ENCODE assay signal across 13 cellular contexts in genomic region chr1:201511396-201511795, GRCh38. TPM values are rescaled to one million over a fixed set of nuclear protein-coding genes. Genes with fewer than 3 reads are reported as not detected.
DNase-seq lines count a peak whose midpoint lies in the region; ATAC-seq and TF ChIP-seq lines count a peak whose summit lies in the region.
"Had no signal": no experiment of that assay in that cellular context is flagged by ENCODE, and none has a peak within 500 bp of the region (broad histone marks: within the 10 kb centered on the region; RNA-seq: fewer than 3 reads in every experiment).

No MANE protein-coding gene starts in this region.

- no peak for TF ChIP-seq CTCF in body of pancreas (IDR thresholded peaks at IDR 0.05)
- TF ChIP-seq CTCF in spleen (IDR thresholded peaks at IDR 0.05 in 8 of 11, conservative IDR thresholded peaks at IDR 0.05 in 3 of 11) = no peak
- TF ChIP-seq CTCF in Caco-2 (IDR thresholded peaks at IDR 0.05; ENCODE audit: insufficient read depth in 1 of 2, low read depth in 1 of 2, low read length in 1 of 2, severe bottlenecking in 1 of 2, unreplicated experiment in 1 of 2) = no peak

- peak overlapping the region in 1 of 2 experiments; percentile 75 for H2BK12ac ChIP-seq in mesenchymal stem cell (ENCODE audit: low read length in 2 of 2)

- no peak for TF ChIP-seq POLR2A in body of pancreas (IDR thresholded peaks at IDR 0.05)
- no peak for TF ChIP-seq POLR2A in spleen (IDR thresholded peaks at IDR 0.05)

- peak overlapping the region; percentile 9 for H2BK15ac ChIP-seq in mesenchymal stem cell (ENCODE audit: low read depth, poor library complexity, severe bottlenecking)

- no peaks in the 10 kb centered on the region for H3K9me3 Mint-ChIP-seq in Caco-2 (ENCODE audit: unreplicated experiment)
- H3K9me3 Mint-ChIP-seq: CD8-positive, alpha-beta memory T cell had no signal

- H3K18ac ChIP-seq in mesenchymal stem cell (ENCODE audit: low read depth in 1 of 2, low read length in 2 of 2) = no peak overlapping the region

- peak overlapping the region; percentile 49 to 77 for H3K4ac ChIP-seq in mesenchymal stem cell (ENCODE audit: low read depth in 1 of 2, low read length in 2 of 2)

- no peak overlapping the region for H3K14ac ChIP-seq in mesenchymal stem cell (ENCODE audit: low read length in 2 of 2)

- H3K36me3 Mint-ChIP-seq in Caco-2 (ENCODE audit: insufficient read depth, unreplicated experiment) = no peaks in the 10 kb centered on the region

- ATAC-seq in body of pancreas (no peak), GM19467 (IDR thresholded peaks at IDR 0.05; ENCODE audit: unreplicated experiment) (no peak)
- ATAC-seq: esophagus mucosa had no signal

- H3K4me2 ChIP-seq in mesenchymal stem cell (ENCODE audit: low read length, poor library complexity, severe bottlenecking) = no peak overlapping the region

- peak overlapping the region; percentile 18 for H3K9ac ChIP-seq in HUES6 (ENCODE audit: low read length)
- peak overlapping the region; percentile 66 for H3K9ac ChIP-seq in mesenchymal stem cell (ENCODE audit: low read length)

- POLR2A ChIA-PET in Caco-2 (lab: Charles Lee) = no interaction called here

- H3K36me3 ChIP-seq in HUES6 (ENCODE audit: control insufficient read depth, insufficient read depth, low read length) (no peaks in the 10 kb centered on the region), body of pancreas (replicated peaks in 1 of 2; ENCODE audit: insufficient read depth in 1 of 2, low read depth in 2 of 2) (no peaks in the 10 kb centered on the region), mesenchymal stem cell (ENCODE audit: control insufficient read depth in 1 of 2, insufficient read depth in 2 of 2, low read depth in 1 of 2, low read length in 2 of 2) (no peaks in the 10 kb centered on the region), spleen (peaks cover 0 to 4% (median 0%) of the 10 kb centered on the region in 6 donors), Caco-2 (ENCODE audit: control insufficient read depth, insufficient read depth, low read length) (no peaks in the 10 kb centered on the region)

- peak overlapping the region; percentile 61 for H2AK5ac ChIP-seq in mesenchymal stem cell (ENCODE audit: low read length, severe bottlenecking)

- WGBS in body of pancreas, 2 donors = 78 to 84% methylated on average over 6 of the region's 6 CpGs
- 65% methylated on average over 5 of the region's 6 CpGs for WGBS in mesenchymal stem cell
- 67 to 79% (median 77%) methylated on average over 6 of the region's 6 CpGs for WGBS in spleen, 5 donors

- no peak overlapping the region for H2BK5ac ChIP-seq in mesenchymal stem cell (ENCODE audit: low read depth, low read length, poor library complexity, severe bottlenecking)

- no peak overlapping the region for H2AFZ ChIP-seq in mesenchymal stem cell (ENCODE audit: low read depth, low read length)

- H4K8ac ChIP-seq in mesenchymal stem cell (ENCODE audit: low read length) = no peak overlapping the region

- intact Hi-C loops in body of pancreas (cut with DNase I) = no loop called here
- intact Hi-C loops in spleen (cut with DNase I; ENCODE audit: low total_unique reads) = loop anchor here (10.0 kb wide), 1 partner anchor 67 kb away; no protein-coding TSS in a partner anchor
- intact Hi-C loops in Caco-2 (cut with micrococcal nuclease; ENCODE audit: unreplicated experiment) = no loop called here

- peaks cover 22% of the 10 kb centered on the region for H3K4me1 ChIP-seq in HUES6 (ENCODE audit: control insufficient read depth, insufficient read depth, low read length)
- H3K4me1 ChIP-seq in body of pancreas = peaks cover 61% of the 10 kb centered on the region
- H3K4me1 ChIP-seq in mesenchymal stem cell (ENCODE audit: control insufficient read depth, insufficient read depth, low read depth, low read length) = peaks cover 14% of the 10 kb centered on the region
- peaks cover 16 to 53% (median 38%) of the 10 kb centered on the region in 6 donors for H3K4me1 ChIP-seq in spleen
- peaks cover 51% of the 10 kb centered on the region for H3K4me1 ChIP-seq in Caco-2

- peaks cover 38% of the 10 kb centered on the region for H3K4me1 Mint-ChIP-seq in Caco-2 (ENCODE audit: low read depth, unreplicated experiment)

- no peak overlapping the region for H3K4me3 Mint-ChIP-seq in Caco-2 (ENCODE audit: unreplicated experiment)

- H3K9me3 ChIP-seq in HUES6 (ENCODE audit: control insufficient read depth, insufficient read depth, low read depth, low read length) = no peaks in the 10 kb centered on the region
- no peaks in the 10 kb centered on the region for H3K9me3 ChIP-seq in body of pancreas
- H3K9me3 ChIP-seq in mesenchymal stem cell (ENCODE audit: control insufficient read depth, low read length) = no peaks in the 10 kb centered on the region
- no peaks in the 10 kb centered on the region for H3K9me3 ChIP-seq in spleen
- no peaks in the 10 kb centered on the region for H3K9me3 ChIP-seq in Caco-2

- peak overlapping the region; percentile 39 for H2BK120ac ChIP-seq in mesenchymal stem cell (ENCODE audit: low read depth, low read length)

- H4K91ac ChIP-seq in mesenchymal stem cell (ENCODE audit: low read length) = no peak overlapping the region

- H3K27me3 ChIP-seq in HUES6 (ENCODE audit: control insufficient read depth, insufficient read depth, low read length) (peaks cover 15% of the 10 kb centered on the region), body of pancreas (no peaks in the 10 kb centered on the region), mesenchymal stem cell (ENCODE audit: control insufficient read depth in 1 of 2, insufficient read depth in 1 of 2, low read length in 2 of 2) (no peaks in the 10 kb centered on the region), spleen (replicated peaks in 1 of 7) (no peaks in the 10 kb centered on the region), Caco-2 (replicated peaks; ENCODE audit: control insufficient read depth, insufficient read depth, low read length) (no peaks in the 10 kb centered on the region)

- CTCF ChIA-PET in Caco-2 (lab: Charles Lee) = interaction anchor here (0.6 to 5.7 kb wide), 7 partner anchors 8 to 93 kb away, joined by 3 to 198 read pairs (median 14); no protein-coding TSS in a partner anchor

- H3K27ac ChIP-seq in HUES6 (ENCODE audit: low read depth, low read length) = no peak overlapping the region
- H3K27ac ChIP-seq in body of pancreas = peak overlapping the region in 3 of 4 donors; percentile 53 to 77 (median 71)
- no peak overlapping the region for H3K27ac ChIP-seq in mesenchymal stem cell (ENCODE audit: low read length, poor library complexity, severe bottlenecking)
- H3K27ac ChIP-seq in spleen = peak overlapping the region in 7 of 8 donors; percentile 61 to 78 (median 68)

- no TSS peak for BruUV-seq in Caco-2 (replicated peaks; lab: Mats Ljungman, UMichigan)

- H3K79me1 ChIP-seq in mesenchymal stem cell (replicated peaks; ENCODE audit: low read length, poor library complexity, severe bottlenecking) = no peaks in the 10 kb centered on the region

- no peak overlapping the region for H3K23ac ChIP-seq in mesenchymal stem cell (ENCODE audit: low read length in 2 of 2)

- no peaks in the 10 kb centered on the region for H3K27me3 Mint-ChIP-seq in Caco-2 (ENCODE audit: insufficient read depth, unreplicated experiment)

- no peak overlapping the region for H3K27ac Mint-ChIP-seq in Caco-2 (ENCODE audit: unreplicated experiment)

- DNase-seq in body of pancreas = no peak
- no peak for DNase-seq in mesenchymal stem cell
- DNase-seq in spleen = no peak
- DNase-seq in Caco-2 = no peak
- DNase-seq in DMS153 (lab: John Stamatoyannopoulos, UW) = no peak
- no peak for DNase-seq in AG08396 (ENCODE audit: low spot score)
- DNase-seq: activated CD4-positive, CD25-positive, alpha-beta regulatory T cell treated with anti-CD3 and anti-CD28 coated beads, Interleukin-2, amount 50 U/mL, for 72 hours; activated T-cell treated with anti-CD3 and anti-CD28 coated beads, Interleukin-2, amount 50 U/mL, for 48 hours; CD8-positive, alpha-beta memory T cell; NCI-H524 had no signal

- H3K4me3 ChIP-seq in HUES6 (ENCODE audit: low read depth, low read length) (no peak overlapping the region), body of pancreas (no peak overlapping the region), mesenchymal stem cell (ENCODE audit: insufficient read depth in 1 of 2, low read depth in 1 of 2, low read length in 2 of 2) (no peak overlapping the region), spleen (no peak overlapping the region), Caco-2 (ENCODE audit: low read depth, low read length) (no peak overlapping the region)

RNA-seq across cellular contexts. Expression of gene CSRP1, which starts 4.5 kb away (rescaled TPM):
- total RNA-seq in body of pancreas (100 to 1,000 TPM; 127 to 245 TPM), spleen (100 to 1,000 TPM; 115 to 360 (median 188) TPM), Caco-2 (2022) (60.0 and 60.8 TPM in 2 replicates)
- polyA plus RNA-seq in mesenchymal stem cell (2013, experiment 1 of 2) = 86.6 TPM
- 85.7 TPM for polyA plus RNA-seq in mesenchymal stem cell (2013, experiment 2 of 2)
- 100 to 1,000 TPM in 2 of 3 donors, 10 to 100 TPM in 1; 67.1 to 180 (median 108) TPM for polyA plus RNA-seq in spleen

RNA-seq across cellular contexts. Expression of gene NAV1, which starts 27.5 kb away (rescaled TPM):
- 10 to 100 TPM; 11.5 to 13.7 TPM for total RNA-seq in body of pancreas
- 51.4 TPM for polyA plus RNA-seq in mesenchymal stem cell (2013, experiment 1 of 2)
- 45.4 TPM for polyA plus RNA-seq in mesenchymal stem cell (2013, experiment 2 of 2)
- 10 to 100 TPM; 15.7 to 37.2 (median 27.4) TPM for total RNA-seq in spleen
- polyA plus RNA-seq in spleen = 1 to 10 TPM; 1.1 to 3.5 (median 1.2) TPM
- total RNA-seq in Caco-2 (2022) = 2.0 and 4.6 TPM in 2 replicates

RNA-seq across cellular contexts. Expression of gene PHLDA3, which starts 42.4 kb away (rescaled TPM):
- 10 to 100 TPM; 25.2 to 48.8 TPM for total RNA-seq in body of pancreas
- 42.7 TPM for polyA plus RNA-seq in mesenchymal stem cell (2013, experiment 1 of 2)
- 42.7 TPM for polyA plus RNA-seq in mesenchymal stem cell (2013, experiment 2 of 2)
- total RNA-seq in spleen = 10 to 100 TPM in 3 of 7 donors, 1 to 10 TPM in 4; 3.7 to 17.4 (median 8.1) TPM
- polyA plus RNA-seq in spleen = 1 to 10 TPM; 3.6 to 8.7 (median 5.6) TPM
- total RNA-seq in Caco-2 (2022) = 6.5 and 10.5 TPM in 2 replicates

Comparison
In these comparisons a context has a peak if more than half of its experiments do, and no peak if none do; other contexts are left out.
1. H3K27ac ChIP-seq: peak in body of pancreas (3 of 4) and spleen (7 of 8); none in HUES6 (single experiment) and mesenchymal stem cell (single experiment).